ENCODE assay signal across 8 cellular contexts in the genomic region with DNA sequence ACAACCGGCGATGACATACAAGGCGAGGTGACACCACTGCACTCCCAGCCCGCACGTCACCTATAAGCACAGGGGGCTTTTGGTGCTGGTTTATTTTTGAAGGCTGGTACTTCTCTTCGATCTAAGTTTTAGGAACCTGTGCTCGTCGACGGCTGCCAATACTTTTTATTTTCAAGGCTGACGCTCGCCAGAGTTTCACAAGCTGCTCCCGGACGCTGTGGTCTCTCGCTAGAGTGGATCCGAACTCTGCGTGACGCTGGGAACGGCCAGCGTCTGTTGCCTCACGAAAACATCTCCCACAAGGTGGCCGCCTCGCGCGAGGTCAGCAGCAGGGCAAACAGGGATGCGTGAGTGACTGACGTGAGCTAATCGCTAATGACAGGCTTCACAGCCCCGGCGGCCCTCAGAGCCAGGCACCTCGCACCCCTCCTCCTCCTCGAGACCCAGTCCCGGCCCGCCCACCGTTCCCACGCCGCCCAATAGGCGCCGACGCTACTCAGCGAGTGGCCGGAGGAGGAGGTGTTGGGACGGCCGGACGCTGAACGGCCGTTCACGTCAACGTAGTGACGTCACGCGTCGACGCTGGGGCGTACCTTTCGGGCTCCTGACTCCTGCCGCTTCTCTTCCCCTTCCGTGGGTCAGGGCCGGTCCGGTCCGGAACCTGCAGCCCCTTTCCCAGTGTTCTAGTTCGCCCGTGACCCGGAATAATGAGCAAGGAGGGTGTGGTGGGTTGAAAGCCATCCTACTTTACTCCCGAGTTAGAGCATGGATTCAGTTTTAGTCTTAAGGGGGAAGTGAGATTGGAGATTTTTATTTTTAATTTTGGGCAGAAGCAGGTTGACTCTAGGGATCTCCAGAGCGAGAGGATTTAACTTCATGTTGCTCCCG. TPM values are rescaled to one million over a fixed set of nuclear protein-coding genes. Genes with fewer than 3 reads are reported as not detected.
DNase-seq lines count a peak whose midpoint lies in the region; ATAC-seq and TF ChIP-seq lines count a peak whose summit lies in the region.

A gene (plus strand): TSS at position 621 of the 888 bp plus-strand sequence. CDS start 15,351 bp downstream, outside the sequence.

- intact Hi-C loops in PC-9 (cut with micrococcal nuclease; ENCODE audit: unreplicated experiment): loop anchor here (1.0 to 10.0 kb wide), 2 partner anchors 40 to 325 kb away; no protein-coding TSS in a partner anchor
- intact Hi-C loops in mucosa of descending colon (cut with DNase I, micrococcal nuclease): loop anchor here in 1 of 2 donors (5.0 kb wide), 1 partner anchor 37 kb away; no protein-coding TSS in a partner anchor

- no peaks in the 10 kb centered on the region for H4K20me1 ChIP-seq in PC-9 (ENCODE audit: insufficient read depth)

- H3K4me2 ChIP-seq in PC-9: peak within 1 kb of the TSS; percentile 96

- peak within 1 kb of the TSS; percentile 88 for H2AFZ ChIP-seq in PC-9

- peak within 1 kb of the TSS; percentile 85 for H3K27ac ChIP-seq in PC-9
- peak within 1 kb of the TSS; percentile 92 for H3K27ac ChIP-seq in epithelial cell of prostate

- H3K36me3 ChIP-seq in PC-9 (ENCODE audit: low read depth) (no peaks in the 10 kb centered on the region), mucosa of descending colon (ENCODE audit: low read depth) (peaks cover 3% of the 10 kb centered on the region)

- peaks cover 46% of the 10 kb centered on the region for H3K79me2 ChIP-seq in PC-9 (ENCODE audit: low read depth)

- POLR2A ChIA-PET in PC-9 (lab: Charles Lee; ENCODE audit: unreplicated experiment): interaction anchor here (0.6 kb wide), 2 partner anchors 610 kb away, joined by 3 to 11 read pairs; a partner anchor contains a TSS

- TF ChIP-seq CTCF in PC-9 (conservative IDR thresholded peaks at IDR 0.05) (no peak), mucosa of descending colon (IDR thresholded peaks at IDR 0.05) (peak; percentile 32)

- CTCF ChIA-PET in PC-9 (lab: Charles Lee): interaction anchor here (0.6 kb wide), 3 partner anchors 14 to 867 kb away, joined by 3 to 4 read pairs (median 3); no protein-coding TSS in a partner anchor

- no TSS peak for BruUV-seq in PC-9 (replicated peaks; lab: Mats Ljungman, UMichigan)

- peak within 1 kb of the TSS; percentile 77 for H3K4me3 ChIP-seq in Jurkat, Clone E6-1 (ENCODE audit: low read length)
- H3K4me3 ChIP-seq in PC-9: peak within 1 kb of the TSS; percentile 72
- H3K4me3 ChIP-seq in mucosa of descending colon: peak within 1 kb of the TSS; percentile 54

- H3F3A ChIP-seq in PC-9 (ENCODE audit: insufficient read depth, low read depth): peaks cover 5% of the 10 kb centered on the region; the same call in 1 of the 2 replicates

- no peaks in the 10 kb centered on the region for H3K27me3 ChIP-seq in PC-9 (ENCODE audit: insufficient read depth, low read depth)

- peaks cover 18% of the 10 kb centered on the region for H3K4me1 ChIP-seq in PC-9 (replicated peaks; ENCODE audit: insufficient read depth)
- peaks cover 26% of the 10 kb centered on the region for H3K4me1 ChIP-seq in mucosa of descending colon (ENCODE audit: low read depth)

- H3K9me2 ChIP-seq in PC-9 (ENCODE audit: insufficient read depth): no peaks in the 10 kb centered on the region

- peak; percentile 91 for ATAC-seq in GM21619 (IDR thresholded peaks at IDR 0.05; ENCODE audit: unreplicated experiment)
- peak; percentile 94 for ATAC-seq in mucosa of descending colon

- DNase-seq in DMS153 (lab: John Stamatoyannopoulos, UW) (peak; percentile 96), PC-9 (peak; percentile 87 to 94), epithelial cell of prostate (ENCODE audit: low read depth, low spot score) (peak; percentile 85), mucosa of descending colon (peak; percentile 98 to 99 (median 99))
- peak; percentile 84 for DNase-seq in Jurkat, Clone E6-1 (ENCODE audit: low read depth, low spot score)
- DNase-seq in activated T-cell treated with anti-CD3 and anti-CD28 coated beads, Interleukin-2, amount 50 U/mL, for 1 hour: peak; percentile 86
- peak; percentile 91 for DNase-seq in stimulated activated CD8-positive, alpha-beta memory T cell treated with anti-CD3 and anti-CD28 coated beads, Interleukin-4, amount 100 ng/mL, for 24 hours (ENCODE audit: low read depth)

- H3K9me3 ChIP-seq in PC-9 (ENCODE audit: insufficient read depth, low read depth) (no peaks in the 10 kb centered on the region), mucosa of descending colon (no peaks in the 10 kb centered on the region)

RNA-seq across cellular contexts. Expression of the gene that starts here (rescaled TPM):
- 27.5 TPM for polyA plus RNA-seq in Jurkat, Clone E6-1 (2012; ENCODE audit: insufficient read depth, insufficient read length)
- total RNA-seq in PC-9 (2021): 38.8 and 51.6 TPM in 2 replicates
- 100 to 1,000 TPM in 2 of 3 donors, 10 to 100 TPM in 1; 68.2 to 127 (median 125) TPM for total RNA-seq in mucosa of descending colon

Comparison
In these comparisons a context has a peak if more than half of its experiments do, and no peak if none do; other contexts are left out.
1. Peak in every context shown above with its lines: DNase-seq, ATAC-seq, H3K4me3 ChIP-seq and H3K27ac ChIP-seq.